Comparison of ENCODE assay signal across 3 cellular contexts in genomic region chr4:1004557-1005485, GRCh38.
TF ChIP-seq lines count a peak whose summit lies in the region.

No MANE protein-coding gene starts in this region.

TF ChIP-seq in SK-N-SH treated with all-trans-retinoic acid at 6 μM for 48 hours, 23 proteins besides CTCF, POLR2A, EP300 and RAD21:
- TF ChIP-seq CSRNP3 (CRISPR knock-in tag; IDR thresholded peaks at IDR 0.05), result no peak
- no peak for TF ChIP-seq TCF4 (CRISPR knock-in tag; IDR thresholded peaks at IDR 0.05; ENCODE audit: borderline replicate concordance)
- no peak for TF ChIP-seq GLIS3 (CRISPR knock-in tag; IDR thresholded peaks at IDR 0.05)
- TF ChIP-seq OSR1 (CRISPR knock-in tag; IDR thresholded peaks at IDR 0.05), result no peak
- TF ChIP-seq ZNF70 (CRISPR knock-in tag; IDR thresholded peaks at IDR 0.05), result no peak
- TF ChIP-seq PPARA (CRISPR knock-in tag; IDR thresholded peaks at IDR 0.05; ENCODE audit: borderline replicate concordance), result no peak
- no peak for TF ChIP-seq POU6F1 (CRISPR knock-in tag; IDR thresholded peaks at IDR 0.05; ENCODE audit: borderline replicate concordance, low read depth)

TF ChIP-seq in SK-N-SH, 30 proteins besides CTCF, POLR2A, EP300 and RAD21:
- TF ChIP-seq SMC3 (IDR thresholded peaks at IDR 0.05; ENCODE audit: low read depth, low read length) (no peak), MEF2A (IDR thresholded peaks at IDR 0.05; ENCODE audit: borderline replicate concordance, low read depth) (no peak), NRF1 (IDR thresholded peaks at IDR 0.05; ENCODE audit: low read depth, low read length) (no peak), MXI1 (IDR thresholded peaks at IDR 0.05; ENCODE audit: low read depth, low read length) (no peak), IRF3 (IDR thresholded peaks at IDR 0.05; ENCODE audit: low read depth, low read length) (no peak), FOSL2 (IDR thresholded peaks at IDR 0.05; ENCODE audit: borderline replicate concordance, low read depth) (no peak), PBX3 (IDR thresholded peaks at IDR 0.05) (no peak), YY1 (IDR thresholded peaks at IDR 0.05; ENCODE audit: low read depth) (no peak), GABPA (IDR thresholded peaks at IDR 0.05; ENCODE audit: low read depth) (no peak), RXRA (IDR thresholded peaks at IDR 0.05; ENCODE audit: borderline replicate concordance, low read depth) (no peak), ZBTB33 (IDR thresholded peaks at IDR 0.05; ENCODE audit: borderline replicate concordance, low read depth) (no peak), TCF12 (IDR thresholded peaks at IDR 0.05) (no peak), SIN3A (IDR thresholded peaks at IDR 0.05; ENCODE audit: borderline replicate concordance, low read depth, low read length) (no peak), REST (IDR thresholded peaks at IDR 0.05; ENCODE audit: low read depth, low read length) (no peak), CHD2 (IDR thresholded peaks at IDR 0.05; ENCODE audit: low read length, partially characterized antibody) (no peak), GATA2 (CRISPR knock-in tag; IDR thresholded peaks at IDR 0.05) (no peak), RFX5 (IDR thresholded peaks at IDR 0.05; ENCODE audit: low read length) (no peak), EZH2phosphoT487 (IDR thresholded peaks at IDR 0.05; ENCODE audit: borderline replicate concordance, low read depth) (no peak), NFIC (IDR thresholded peaks at IDR 0.05; ENCODE audit: borderline replicate concordance) (no peak), ELF1 (IDR thresholded peaks at IDR 0.05) (no peak)

TF ChIP-seq in K562, 482 proteins besides CTCF, POLR2A, EP300 and RAD21:
- TF ChIP-seq COPS2 (conservative IDR thresholded peaks at IDR 0.05), result no peak
- no peak for TF ChIP-seq JUN (IDR thresholded peaks at IDR 0.05; ENCODE audit: borderline replicate concordance, low read depth, low read length)
- TF ChIP-seq JUN (CRISPR knock-in tag; IDR thresholded peaks at IDR 0.05; ENCODE audit: borderline replicate concordance), result no peak
- 0 out of 2 replicates have a peak, but pooled peaks have one; percentile 4 for TF ChIP-seq RBFOX2 (IDR thresholded peaks at IDR 0.05; ENCODE audit: low read depth, low read length)
